In genomic region chr7:24576171-24577052, GRCh38 we compare ENCODE assay signal across 8 cellular contexts. TPM values are rescaled to one million over a fixed set of nuclear protein-coding genes. Genes with fewer than 3 reads are reported as not detected.
DNase-seq lines count a peak whose midpoint lies in the region; ATAC-seq and TF ChIP-seq lines count a peak whose summit lies in the region.

No MANE protein-coding gene starts in this region.

- H2AFZ ChIP-seq in fibroblast of lung (ENCODE audit: low read length) (no peak overlapping the region), parathyroid adenoma (no peak overlapping the region)

- H3K27ac Mint-ChIP-seq in activated naive CD4-positive, alpha-beta T cell treated with anti-CD3 and anti-CD28 coated beads, Interleukin-2, amount 50 U/mL, for 24 hours = peak overlapping the region; percentile 24

- H3K9me3 ChIP-seq in HAP-1 = no peaks in the 10 kb centered on the region
- no peaks in the 10 kb centered on the region for H3K9me3 ChIP-seq in fibroblast of lung (ENCODE audit: control insufficient read depth, insufficient read depth, low read depth, low read length)
- H3K9me3 ChIP-seq in parathyroid adenoma (ENCODE audit: control insufficient read depth, low read length) = no peaks in the 10 kb centered on the region

- peaks cover 1% of the 10 kb centered on the region for H3K36me3 Mint-ChIP-seq in activated naive CD4-positive, alpha-beta T cell treated with anti-CD3 and anti-CD28 coated beads, Interleukin-2, amount 50 U/mL, for 24 hours

- H3K4me1 Mint-ChIP-seq in activated naive CD4-positive, alpha-beta T cell treated with anti-CD3 and anti-CD28 coated beads, Interleukin-2, amount 50 U/mL, for 24 hours = peaks cover 71% of the 10 kb centered on the region

- no peaks in the 10 kb centered on the region for H3K27me3 Mint-ChIP-seq in activated naive CD4-positive, alpha-beta T cell treated with anti-CD3 and anti-CD28 coated beads, Interleukin-2, amount 50 U/mL, for 24 hours

- no peak for ATAC-seq in GM21381 (IDR thresholded peaks at IDR 0.05; ENCODE audit: unreplicated experiment)

- in situ Hi-C loops in HAP-1 (cut with MboI; ENCODE audit: low sequenced_read_pairs) = no loop called here

- H3K4me3 Mint-ChIP-seq in activated naive CD4-positive, alpha-beta T cell treated with anti-CD3 and anti-CD28 coated beads, Interleukin-2, amount 50 U/mL, for 24 hours = peak overlapping the region; percentile 73

- DNase-seq in activated naive CD4-positive, alpha-beta T cell (lab: John Stamatoyannopoulos, UW) = no peak
- DNase-seq in HAP-1 (ENCODE audit: low spot score in 2 of 2) = peak; percentile 61 to 82
- peak; percentile 82 for DNase-seq in NB4 (ENCODE audit: low read depth)
- peak; percentile 70 for DNase-seq in SKM-1 (lab: John Stamatoyannopoulos, UW; ENCODE audit: unreplicated experiment)
- DNase-seq in fibroblast of lung (ENCODE audit: low read depth in 2 of 2) = peak; percentile 74 to 87

- H3K79me2 ChIP-seq in fibroblast of lung (ENCODE audit: control insufficient read depth, insufficient read depth, low read length) (peaks cover 30% of the 10 kb centered on the region), parathyroid adenoma (no peaks in the 10 kb centered on the region)

- H3K9me3 Mint-ChIP-seq in activated naive CD4-positive, alpha-beta T cell treated with anti-CD3 and anti-CD28 coated beads, Interleukin-2, amount 50 U/mL, for 24 hours = no peaks in the 10 kb centered on the region

- no peak overlapping the region for H3K4me2 ChIP-seq in fibroblast of lung (ENCODE audit: extremely low read depth, insufficient read depth, low read length)
- no peak overlapping the region for H3K4me2 ChIP-seq in parathyroid adenoma (ENCODE audit: low read length)

- no peaks in the 10 kb centered on the region for H4K20me1 ChIP-seq in fibroblast of lung (ENCODE audit: control insufficient read depth, extremely low read depth, insufficient read depth, low read length)

- no peak for TF ChIP-seq POLR2A in NB4 (IDR thresholded peaks at IDR 0.05; ENCODE audit: extremely low read depth, insufficient read length)

- H3K27me3 ChIP-seq in HAP-1 (ENCODE audit: low read depth) (no peaks in the 10 kb centered on the region), fibroblast of lung (ENCODE audit: control insufficient read depth, insufficient read depth, low read length) (no peaks in the 10 kb centered on the region), parathyroid adenoma (ENCODE audit: control insufficient read depth, insufficient read depth, low read length) (no peaks in the 10 kb centered on the region)

- peak; percentile 84 for TF ChIP-seq CTCF in NB4 (IDR thresholded peaks at IDR 0.05; ENCODE audit: low read depth, low read length)
- peak; percentile 77 to 86 for TF ChIP-seq CTCF in fibroblast of lung (conservative IDR thresholded peaks at IDR 0.05 in 1 of 2, IDR thresholded peaks at IDR 0.05 in 1 of 2; ENCODE audit: low read depth in 1 of 2, low read length in 2 of 2)
- TF ChIP-seq CTCF in parathyroid adenoma (IDR thresholded peaks at IDR 0.05) = peak; percentile 48

- no peak overlapping the region for H3K9ac ChIP-seq in fibroblast of lung (ENCODE audit: insufficient read depth, low read length)
- H3K9ac ChIP-seq in parathyroid adenoma = no peak overlapping the region

- no peak overlapping the region for H3K27ac ChIP-seq in fibroblast of lung (ENCODE audit: insufficient read depth, low read length)
- no peak overlapping the region for H3K27ac ChIP-seq in parathyroid adenoma

- H3K4me3 ChIP-seq in HAP-1 = no peak overlapping the region
- no peak overlapping the region for H3K4me3 ChIP-seq in NB4 (ENCODE audit: low read depth, low read length)
- no peak overlapping the region for H3K4me3 ChIP-seq in fibroblast of lung (replicated peaks in 1 of 4; ENCODE audit: control extremely low read depth in 1 of 4, insufficient read depth in 1 of 4, low read depth in 3 of 4, low read length in 4 of 4)
- no peak overlapping the region for H3K4me3 ChIP-seq in parathyroid adenoma (ENCODE audit: low read depth, low read length)

- H3K36me3 ChIP-seq in HAP-1 (replicated peaks) = no peaks in the 10 kb centered on the region
- H3K36me3 ChIP-seq in fibroblast of lung (ENCODE audit: control insufficient read depth, insufficient read depth, low read length) = no peaks in the 10 kb centered on the region
- H3K36me3 ChIP-seq in parathyroid adenoma (ENCODE audit: control insufficient read depth, insufficient read depth, low read length) = no peaks in the 10 kb centered on the region

- H3K4me1 ChIP-seq in HAP-1 = peaks cover 11% of the 10 kb centered on the region
- H3K4me1 ChIP-seq in fibroblast of lung (ENCODE audit: control insufficient read depth, extremely low read depth, insufficient read depth, low read length) = no peaks in the 10 kb centered on the region
- H3K4me1 ChIP-seq in parathyroid adenoma = no peaks in the 10 kb centered on the region

RNA-seq across cellular contexts. Expression of gene PALS2, which starts 3.2 kb away (rescaled TPM):
- 18.5 and 27.0 TPM in 2 replicates for total RNA-seq in fibroblast of lung
- 12.0 and 13.0 TPM in 2 replicates for polyA plus RNA-seq in fibroblast of lung
- 6.6 and 11.5 TPM in 2 replicates for polyA plus RNA-seq in fibroblast of lung (2012)
- 1.6 and 6.5 TPM in 2 replicates for polyA minus RNA-seq in fibroblast of lung (ENCODE audit: low replicate concordance)

Comparison
In these comparisons a context has a peak if more than half of its experiments do, and no peak if none do; other contexts are left out.
1. DNase-seq: peak in HAP-1 (2 of 2), NB4 (single experiment), SKM-1 (single experiment) and fibroblast of lung (2 of 2); none in activated naive CD4-positive, alpha-beta T cell (0 of 4).
2. Peak in every context shown above with its lines, with median percentiles within 50 percentile points of each other: CTCF ChIP-seq.